18 cellular contexts compared by ENCODE assay signal in the genomic region with DNA sequence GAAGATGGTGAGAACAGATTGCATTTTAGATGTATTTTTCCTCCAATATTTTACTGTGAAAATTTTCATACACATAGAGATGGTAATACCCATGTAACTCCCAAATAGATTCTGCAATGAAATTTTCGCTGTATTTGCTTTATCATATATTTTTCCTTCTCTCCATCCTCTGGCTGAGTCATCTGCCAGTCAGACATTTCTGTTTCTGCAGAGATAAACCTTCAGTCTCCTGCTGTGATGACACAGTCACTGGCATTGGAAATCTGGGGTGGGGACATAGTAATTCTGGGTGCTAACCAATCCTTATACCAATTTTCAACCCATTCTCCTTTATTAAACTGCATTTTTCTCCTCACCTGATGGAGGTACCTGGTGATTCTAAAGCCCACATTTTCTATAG.
"Had no signal": no experiment of that assay in that cellular context is flagged by ENCODE, and none has a peak within 500 bp of the region (broad histone marks: within the 10 kb centered on the region; RNA-seq: fewer than 3 reads in every experiment).

No MANE protein-coding gene starts in this region.

- H3K27ac Mint-ChIP-seq: activated CD4-positive, alpha-beta memory T cell treated with anti-CD3 and anti-CD28 coated beads, Interleukin-2, amount 10 ng/mL, durations not matched to agents 7 days and 5 days; activated CD4-positive, alpha-beta T cell treated with anti-CD3 and anti-CD28 coated beads for 36 hours; stimulated activated naive CD8-positive, alpha-beta T cell treated with anti-CD3 and anti-CD28 coated beads, Interleukin-15, Interleukin-2, amounts not matched to agents 100 ng/mL and 50 ng/mL, for 24 hours had no signal

- H3K4me3 Mint-ChIP-seq: activated CD4-positive, alpha-beta memory T cell treated with anti-CD3 and anti-CD28 coated beads, Interleukin-2, amount 10 ng/mL, durations not matched to agents 7 days and 5 days; activated CD4-positive, alpha-beta T cell treated with anti-CD3 and anti-CD28 coated beads for 36 hours; activated T-cell treated with anti-CD3 and anti-CD28 coated beads, Interleukin-2, amount 50 U/mL, for 4 hours; stimulated activated naive CD8-positive, alpha-beta T cell treated with anti-CD3 and anti-CD28 coated beads, Interleukin-15, Interleukin-2, amounts not matched to agents 100 ng/mL and 50 ng/mL, for 24 hours had no signal

- ATAC-seq: activated CD4-positive, alpha-beta T cell treated with anti-CD3 and anti-CD28 coated beads for 36 hours; activated T-cell treated with anti-CD3 and anti-CD28 coated beads, Interleukin-2, amount 50 U/mL, for 4 hours; left lobe of liver; pancreas; sciatic nerve had no signal

- DNase-seq: activated CD4-positive, alpha-beta memory T cell treated with anti-CD3 and anti-CD28 coated beads, Interleukin-2, amount 10 ng/mL, durations not matched to agents 7 days and 5 days; activated CD4-positive, alpha-beta T cell treated with anti-CD3 and anti-CD28 coated beads for 36 hours; activated effector memory CD4-positive, alpha-beta T cell treated with Interleukin-2 at 50 U/mL for 16 hours; activated naive CD4-positive, alpha-beta T cell treated with anti-CD3 and anti-CD28 coated beads, Interleukin-2, amount 50 U/mL, for 16 hours; activated T-cell treated with anti-CD3 and anti-CD28 coated beads, Interleukin-2, amount 50 U/mL, for 4 hours; adrenal gland; caudate nucleus; colonic mucosa; effector CD4-positive, alpha-beta T cell; midbrain; pancreas; T-helper 9 cell; trophoblast cell had no signal

- H3K4me3 ChIP-seq: adrenal gland, colonic mucosa, pancreas, suprapubic skin had no signal

- FAIRE-seq: keratinocyte, pancreas had no signal

- H3K9me3 Mint-ChIP-seq: activated CD4-positive, alpha-beta memory T cell treated with anti-CD3 and anti-CD28 coated beads, Interleukin-2, amount 10 ng/mL, durations not matched to agents 7 days and 5 days; activated T-cell treated with anti-CD3 and anti-CD28 coated beads, Interleukin-2, amount 50 U/mL, for 4 hours; stimulated activated naive CD8-positive, alpha-beta T cell treated with anti-CD3 and anti-CD28 coated beads, Interleukin-15, Interleukin-2, amounts not matched to agents 100 ng/mL and 50 ng/mL, for 24 hours had no signal

- H3K27me3 Mint-ChIP-seq: activated CD4-positive, alpha-beta memory T cell treated with anti-CD3 and anti-CD28 coated beads, Interleukin-2, amount 10 ng/mL, durations not matched to agents 7 days and 5 days; stimulated activated naive CD8-positive, alpha-beta T cell treated with anti-CD3 and anti-CD28 coated beads, Interleukin-15, Interleukin-2, amounts not matched to agents 100 ng/mL and 50 ng/mL, for 24 hours had no signal

- H3K4me1 Mint-ChIP-seq: activated CD4-positive, alpha-beta memory T cell treated with anti-CD3 and anti-CD28 coated beads, Interleukin-2, amount 10 ng/mL, durations not matched to agents 7 days and 5 days; activated CD4-positive, alpha-beta T cell treated with anti-CD3 and anti-CD28 coated beads for 36 hours had no signal
